Comparison of ENCODE assay signal across 8 cellular contexts in genomic region chr6:88223298-88223697, GRCh38. TPM values are rescaled to one million over a fixed set of nuclear protein-coding genes. Genes with fewer than 3 reads are reported as not detected.
"Had no signal": no experiment of that assay in that cellular context is flagged by ENCODE, and none has a peak within 500 bp of the region (broad histone marks: within the 10 kb centered on the region; RNA-seq: fewer than 3 reads in every experiment).

No MANE protein-coding gene starts in this region.

- DNase-seq: GDM1, GF-D8 had no signal

- FAIRE-seq: G401.6, GM12878, GM12892, GM18507, GM19239 had no signal

- H3K4me3 ChIP-seq: GM12878 had no signal

- ATAC-seq: GM12878 had no signal

RNA-seq across cellular contexts. Expression of gene CNR1, which starts 57.2 kb away (rescaled TPM):
- total RNA-seq: G401 had no signal
